8 cellular contexts compared by ENCODE assay signal in genomic region chr1:192807968-192808587, GRCh38. TPM values are rescaled to one million over a fixed set of nuclear protein-coding genes. Genes with fewer than 3 reads are reported as not detected.
DNase-seq lines count a peak whose midpoint lies in the region; ATAC-seq lines count a peak whose summit lies in the region.

No MANE protein-coding gene starts in this region.

- peaks cover 39% of the 10 kb centered on the region for H3K4me1 Mint-ChIP-seq in activated naive CD8-positive, alpha-beta T cell (ENCODE audit: low read depth)

- H3K4me2 ChIP-seq in skeletal muscle satellite cell (ENCODE audit: low read length): peak overlapping the region; percentile 90

- WGBS in iPS DF 6.9 (ENCODE audit: insufficient coverage, insufficient read length): no CpG with 5 or more reads among the region's 13 CpGs

- H3K9me3 ChIP-seq in HUES48 (ENCODE audit: control insufficient read depth, insufficient read depth, low read length) (no peaks in the 10 kb centered on the region), iPS DF 6.9 (ENCODE audit: control insufficient read depth, insufficient read depth, low read length) (no peaks in the 10 kb centered on the region), skeletal muscle satellite cell (replicated peaks; ENCODE audit: low read length) (no peaks in the 10 kb centered on the region)

- no peaks in the 10 kb centered on the region for H3K27me3 Mint-ChIP-seq in activated naive CD8-positive, alpha-beta T cell

- H3K4me1 ChIP-seq in HUES48 (ENCODE audit: control insufficient read depth, insufficient read depth, low read length) (peaks cover 17% of the 10 kb centered on the region; the same call in 1 of the 2 replicates), iPS DF 6.9 (ENCODE audit: control insufficient read depth, insufficient read depth, low read length) (peaks cover 7% of the 10 kb centered on the region; the same call in 1 of the 2 replicates), skeletal muscle satellite cell (ENCODE audit: control insufficient read depth, insufficient read depth, low read length) (peaks cover 23% of the 10 kb centered on the region)

- peaks cover 13% of the 10 kb centered on the region for H3K36me3 ChIP-seq in HUES48 (ENCODE audit: control insufficient read depth, insufficient read depth, low read length)
- peaks cover 4% of the 10 kb centered on the region; the same call in 1 of the 2 replicates for H3K36me3 ChIP-seq in iPS DF 6.9 (ENCODE audit: control insufficient read depth, insufficient read depth, low read length)
- H3K36me3 ChIP-seq in skeletal muscle satellite cell (ENCODE audit: insufficient read depth, low read length): peaks cover 20% of the 10 kb centered on the region

- H3K4me3 Mint-ChIP-seq in activated naive CD8-positive, alpha-beta T cell: peak overlapping the region; percentile 98

- no peak for ATAC-seq in GM18519 (IDR thresholded peaks at IDR 0.05; ENCODE audit: low FRiP score, unreplicated experiment)

- peak overlapping the region; percentile 81 for H3K27ac Mint-ChIP-seq in activated naive CD8-positive, alpha-beta T cell

- no peaks in the 10 kb centered on the region for H3K36me3 Mint-ChIP-seq in activated naive CD8-positive, alpha-beta T cell

- no peaks in the 10 kb centered on the region for H3K9me3 Mint-ChIP-seq in activated naive CD8-positive, alpha-beta T cell (ENCODE audit: low read depth)

- H3K27me3 ChIP-seq in HUES48 (ENCODE audit: control insufficient read depth, insufficient read depth, low read length) (peaks cover 14% of the 10 kb centered on the region), iPS DF 6.9 (ENCODE audit: control insufficient read depth, insufficient read depth, low read length) (peaks cover 2% of the 10 kb centered on the region; the same call in 1 of the 2 replicates), skeletal muscle satellite cell (ENCODE audit: control insufficient read depth, insufficient read depth, low read length) (no peaks in the 10 kb centered on the region)

- H3K9ac ChIP-seq in HUES48 (ENCODE audit: low read depth, low read length): peak overlapping the region; percentile 60
- H3K9ac ChIP-seq in skeletal muscle satellite cell (ENCODE audit: low read depth, low read length): peak overlapping the region; percentile 90

- peak overlapping the region; percentile 100 for H3K4me3 ChIP-seq in HUES48 (ENCODE audit: low read depth, low read length)
- peak overlapping the region; percentile 76; the same call in 1 of the 2 replicates for H3K4me3 ChIP-seq in iPS DF 6.9 (ENCODE audit: low read length)
- H3K4me3 ChIP-seq in skeletal muscle satellite cell (ENCODE audit: low read length): peak overlapping the region; percentile 95

- DNase-seq in CD1c-positive myeloid dendritic cell (ENCODE audit: extremely low spot score): peak; percentile 46
- DNase-seq in iPS DF 6.9 (ENCODE audit: low read depth, low spot score): no peak
- no peak for DNase-seq in NCI-H510A treated with DMSO at 0.1 percent for 48 hours (lab: John Stamatoyannopoulos, UW)
- DNase-seq in stimulated activated naive CD4-positive, alpha-beta T cell treated with Interleukin-2 at 50 U/mL for 16 hours (lab: John Stamatoyannopoulos, UW): no peak

- peak overlapping the region; percentile 73 for H3K27ac ChIP-seq in HUES48 (ENCODE audit: low read depth, low read length)
- H3K27ac ChIP-seq in iPS DF 6.9 (ENCODE audit: low read length): no peak overlapping the region

RNA-seq across cellular contexts. Expression of gene RGS2, which starts 0.8 kb away (rescaled TPM):
- 8.4 and 14.4 TPM in 2 replicates for total RNA-seq in skeletal muscle satellite cell (2012; rRNA removed)
